Comparison of ENCODE assay signal across 11 cellular contexts in the genomic region with DNA sequence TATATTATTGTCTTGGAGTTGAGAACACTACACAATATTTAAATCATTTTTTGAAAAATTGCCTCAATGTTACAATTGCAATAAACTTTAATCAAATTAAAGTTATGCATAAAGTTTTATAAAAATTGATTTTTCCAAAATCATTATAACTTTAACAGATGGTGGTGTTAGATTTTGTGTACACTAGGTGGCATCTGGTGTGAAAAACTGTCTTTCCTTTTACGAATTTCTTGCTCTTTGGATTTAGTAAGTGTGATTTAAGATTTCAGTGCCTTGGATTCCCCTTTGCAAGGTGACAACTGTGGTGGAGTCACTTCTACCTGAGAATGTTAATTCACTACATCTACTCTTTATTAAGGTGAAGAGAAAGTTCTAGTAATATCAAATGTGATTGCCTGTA.
DNase-seq lines count a peak whose midpoint lies in the region; ATAC-seq, FAIRE-seq and TF ChIP-seq lines count a peak whose summit lies in the region.
"Had no signal": no experiment of that assay in that cellular context is flagged by ENCODE, and none has a peak within 500 bp of the region (broad histone marks: within the 10 kb centered on the region; RNA-seq: fewer than 3 reads in every experiment).

No MANE protein-coding gene starts in this region.

- TF ChIP-seq POLR2A in A549 (IDR thresholded peaks at IDR 0.05; ENCODE audit: low read length) (no peak), IMR-90 (IDR thresholded peaks at IDR 0.05; ENCODE audit: low read depth, low read length) (no peak), K562 (conservative IDR thresholded peaks at IDR 0.05) (no peak)

- H2AFZ ChIP-seq in IMR-90 (replicated peaks; ENCODE audit: low read length, poor library complexity) (no peak overlapping the region), K562 (ENCODE audit: low read depth, low read length) (no peak overlapping the region; the same call in 1 of the 2 replicates)

- H3K9me1 ChIP-seq in IMR-90 (ENCODE audit: insufficient read depth, low read length) (peaks cover 3% of the 10 kb centered on the region; the same call in 1 of the 2 replicates), K562 (ENCODE audit: control insufficient read depth, insufficient read depth, low read length) (no peaks in the 10 kb centered on the region)

- TF ChIP-seq EP300 in A549 (IDR thresholded peaks at IDR 0.05) (no peak), K562 (IDR thresholded peaks at IDR 0.05; ENCODE audit: low read length) (no peak)

- H3K23ac ChIP-seq in IMR-90 (ENCODE audit: low read depth, low read length) = no peak overlapping the region

- H3K4ac ChIP-seq in IMR-90 (ENCODE audit: low read depth, low read length) = no peak overlapping the region

- TF ChIP-seq RAD21 in A549 (conservative IDR thresholded peaks at IDR 0.05 in 1 of 2, IDR thresholded peaks at IDR 0.05 in 1 of 2) = peak; percentile 72 to 75
- TF ChIP-seq RAD21 in IMR-90 (IDR thresholded peaks at IDR 0.05; ENCODE audit: low read length) = no peak
- TF ChIP-seq RAD21 in K562 (CRISPR knock-in tag; conservative IDR thresholded peaks at IDR 0.05 in 1 of 2, IDR thresholded peaks at IDR 0.05 in 1 of 2) = peak; percentile 25 to 60; a peak in 3 of 4 replicates

- no peaks in the 10 kb centered on the region for H3K79me2 ChIP-seq in K562 (ENCODE audit: control insufficient read depth, insufficient read depth, low read length)

- no peak for ATAC-seq in A549
- ATAC-seq in IMR-90 (ENCODE audit: low read depth) = no peak
- no peak for ATAC-seq in K562
- no peak for ATAC-seq in GM18511 (IDR thresholded peaks at IDR 0.05; ENCODE audit: unreplicated experiment)
- no peak for ATAC-seq in CD8-positive, alpha-beta T cell
- ATAC-seq: WTC11 had no signal

- H3K27ac Mint-ChIP-seq in CD8-positive, alpha-beta T cell = no peak overlapping the region
- H3K27ac Mint-ChIP-seq: WTC11 had no signal

- H3K27ac ChIP-seq in A549 = peak overlapping the region; percentile 77 to 87; a peak in 5 of 6 replicates
- no peak overlapping the region for H3K27ac ChIP-seq in IMR-90 (ENCODE audit: insufficient read depth, low read length)
- no peak overlapping the region for H3K27ac ChIP-seq in K562 (ENCODE audit: extremely low read depth, low read depth, low read length)
- no peak overlapping the region for H3K27ac ChIP-seq in CD8-positive, alpha-beta T cell (ENCODE audit: low read depth, low read length)
- H3K27ac ChIP-seq: upper lobe of left lung had no signal

- H4K20me1 ChIP-seq in IMR-90 (ENCODE audit: insufficient read depth, low read length) = no peaks in the 10 kb centered on the region
- H4K20me1 ChIP-seq in K562 (replicated peaks; ENCODE audit: control insufficient read depth, insufficient read depth, low read length) = no peaks in the 10 kb centered on the region

- H3K36me3 ChIP-seq in IMR-90 (ENCODE audit: control insufficient read depth, insufficient read depth, low read length) = no peaks in the 10 kb centered on the region
- no peaks in the 10 kb centered on the region for H3K36me3 ChIP-seq in K562 (ENCODE audit: control insufficient read depth, insufficient read depth, low read length)
- H3K36me3 ChIP-seq in kidney epithelial cell (ENCODE audit: control insufficient read depth, insufficient read depth, low read length) = no peaks in the 10 kb centered on the region
- no peaks in the 10 kb centered on the region for H3K36me3 ChIP-seq in CD8-positive, alpha-beta T cell (ENCODE audit: insufficient read depth, low read length)
- H3K36me3 ChIP-seq: upper lobe of left lung had no signal

- TF ChIP-seq CTCF in A549 (IDR thresholded peaks at IDR 0.05) (peak; percentile 42), IMR-90 (conservative IDR thresholded peaks at IDR 0.05; ENCODE audit: low read depth, low read length) (peak; percentile 26; the same call in 1 of the 2 replicates), K562 (IDR thresholded peaks at IDR 0.05 in 2 of 3, conservative IDR thresholded peaks at IDR 0.05 in 1 of 3; ENCODE audit: insufficient read depth in 2 of 3, low read depth in 1 of 3, low read length in 3 of 3) (peak in 2 of 3 experiments; percentile 7 to 38; a peak in 3 of 6 replicates), kidney epithelial cell (IDR thresholded peaks at IDR 0.05; ENCODE audit: insufficient read depth, low read length, poor library complexity, severe bottlenecking) (peak; percentile 15)
- no peak for TF ChIP-seq CTCF in CD8-positive, alpha-beta T cell (IDR thresholded peaks at IDR 0.05)

- H3K4me1 Mint-ChIP-seq in CD8-positive, alpha-beta T cell (ENCODE audit: low read depth) = no peaks in the 10 kb centered on the region
- H3K4me1 Mint-ChIP-seq: WTC11 had no signal

- H3K9ac ChIP-seq in IMR-90 (ENCODE audit: low read depth, low read length) = no peak overlapping the region
- no peak overlapping the region for H3K9ac ChIP-seq in K562 (ENCODE audit: insufficient read depth in 1 of 2, low read depth in 2 of 2, low read length in 2 of 2)

- no peak overlapping the region for H4K5ac ChIP-seq in IMR-90 (ENCODE audit: low read depth, low read length)

- dilution Hi-C loops in IMR-90 (cut with HindIII; ENCODE audit: low sequenced_read_pairs, unreplicated experiment) = no loop called here

- H2AK9ac ChIP-seq in IMR-90 (replicated peaks; ENCODE audit: low read depth, low read length, poor library complexity) = no peak overlapping the region

- BruUV-seq in IMR-90 (replicated peaks; lab: Mats Ljungman, UMichigan) = no TSS peak
- no TSS peak for BruUV-seq in K562 (replicated peaks; lab: Mats Ljungman, UMichigan)

- H2AK5ac ChIP-seq in IMR-90 (ENCODE audit: low read depth, low read length) = no peak overlapping the region

- H2BK20ac ChIP-seq in IMR-90 (ENCODE audit: low read depth, low read length) = no peak overlapping the region; the same call in 1 of the 2 replicates

- H3K4me2 ChIP-seq in A549 = peak overlapping the region; percentile 35; the same call in 1 of the 3 replicates
- no peak overlapping the region for H3K4me2 ChIP-seq in IMR-90 (ENCODE audit: low read depth, low read length)
- H3K4me2 ChIP-seq in K562 (ENCODE audit: insufficient read depth, low read length) = no peak overlapping the region

- no peak overlapping the region for H3K4me3 ChIP-seq in A549
- H3K4me3 ChIP-seq in IMR-90 (ENCODE audit: insufficient read depth, low read depth, low read length) = no peak overlapping the region
- no peak overlapping the region for H3K4me3 ChIP-seq in K562
- no peak overlapping the region for H3K4me3 ChIP-seq in kidney epithelial cell (ENCODE audit: low read depth, low read length)
- no peak overlapping the region for H3K4me3 ChIP-seq in CD8-positive, alpha-beta T cell (ENCODE audit: low read depth, low read length)
- H3K4me3 ChIP-seq: upper lobe of left lung had no signal

- CTCF ChIA-PET in A549 (lab: Yijun Ruan, JAX) = interaction anchor here (1.6 kb wide), 1 partner anchor 139 kb away, joined by 6 read pairs; no protein-coding TSS in a partner anchor
- CTCF ChIA-PET in IMR-90 (lab: Yijun Ruan, JAX) = no interaction called here
- CTCF ChIA-PET in K562 (lab: Yijun Ruan, JAX; ENCODE audit: low intra/inter-chr PET ratio) = interaction anchor here (1.3 kb wide), 2 partner anchors 87 to 135 kb away, joined by 4 read pairs; no protein-coding TSS in a partner anchor
- CTCF ChIA-PET in CD8-positive, alpha-beta T cell (lab: Charles Lee) = no interaction called here

- H3K27me3 ChIP-seq in IMR-90 (ENCODE audit: control insufficient read depth, insufficient read depth, low read length) (no peaks in the 10 kb centered on the region), K562 (ENCODE audit: control insufficient read depth in 2 of 2, insufficient read depth in 2 of 2, low read length in 2 of 2) (no peaks in the 10 kb centered on the region), kidney epithelial cell (ENCODE audit: control insufficient read depth, insufficient read depth, low read length) (no peaks in the 10 kb centered on the region)
- no peaks in the 10 kb centered on the region for H3K27me3 ChIP-seq in CD8-positive, alpha-beta T cell (ENCODE audit: insufficient read depth, low read length)
- H3K27me3 ChIP-seq: upper lobe of left lung had no signal

- H3K36me3 Mint-ChIP-seq in CD8-positive, alpha-beta T cell = no peaks in the 10 kb centered on the region
- H3K36me3 Mint-ChIP-seq: WTC11 had no signal

- H4K8ac ChIP-seq in IMR-90 (ENCODE audit: low read depth in 2 of 2, low read length in 2 of 2) = no peak overlapping the region

- no peak overlapping the region for H2BK5ac ChIP-seq in IMR-90 (ENCODE audit: low read depth, low read length, poor library complexity, severe bottlenecking)

- WGBS in A549 (ENCODE audit: missing lambda C conversion rate) = 0% methylated on average over 1 of the region's 1 CpG
- WGBS in IMR-90 (ENCODE audit: extremely low coverage in 2 of 2, insufficient read length in 1 of 2), 2 experiments = no CpG with 5 or more reads among the region's 1 CpG
- whole genome bisulfite sequencing in K562 (ENCODE audit: insufficient coverage, low coverage, missing lambda C conversion rate) = 18% methylated on average over 1 of the region's 1 CpG

- H3K4me1 ChIP-seq in A549 = peaks cover 74% of the 10 kb centered on the region
- peaks cover 4% of the 10 kb centered on the region for H3K4me1 ChIP-seq in IMR-90 (ENCODE audit: control insufficient read depth, insufficient read depth, low read length)
- H3K4me1 ChIP-seq in K562 (replicated peaks in 1 of 2; ENCODE audit: control insufficient read depth in 2 of 2, insufficient read depth in 2 of 2, low read length in 2 of 2) = peaks cover 0 to 13% of the 10 kb centered on the region in 2 experiments; a peak in 2 of 5 replicates
- H3K4me1 ChIP-seq in CD8-positive, alpha-beta T cell (ENCODE audit: insufficient read depth, low read length) = no peaks in the 10 kb centered on the region

- H3K18ac ChIP-seq in IMR-90 (ENCODE audit: low read depth, low read length) = no peak overlapping the region

- POLR2A ChIA-PET in A549 (lab: Yijun Ruan, JAX) (no interaction called here), IMR-90 (lab: Charles Lee; ENCODE audit: unreplicated experiment) (no interaction called here), K562 (lab: Yijun Ruan, JAX) (no interaction called here)
- POLR2A ChIA-PET in CD8-positive, alpha-beta T cell (lab: Charles Lee) = no interaction called here

- no peak overlapping the region for H3K4me3 Mint-ChIP-seq in CD8-positive, alpha-beta T cell
- H3K4me3 Mint-ChIP-seq: WTC11 had no signal

- H3K9me3 Mint-ChIP-seq in CD8-positive, alpha-beta T cell = no peaks in the 10 kb centered on the region
- H3K9me3 Mint-ChIP-seq: WTC11 had no signal

- no peak overlapping the region for H2BK15ac ChIP-seq in IMR-90 (ENCODE audit: low read depth, low read length)

- no peak overlapping the region for H4K91ac ChIP-seq in IMR-90 (ENCODE audit: insufficient read depth, low read depth, low read length)

- H3K56ac ChIP-seq in IMR-90 (ENCODE audit: extremely low read depth, insufficient read depth, low read length) = no peak overlapping the region

- DNase-seq in A549 (ENCODE audit: low read depth in 1 of 2, low spot score in 1 of 2) (peak in 1 of 2 experiments; percentile 43), IMR-90 (no peak), K562 (ENCODE audit: extremely low read depth in 1 of 4, low spot score in 3 of 4) (no peak), kidney epithelial cell (ENCODE audit: low read depth) (no peak), NCI-H2081 (lab: John Stamatoyannopoulos, UW) (no peak), dedifferentiated amniotic fluid mesenchymal stem cell (ENCODE audit: extremely low spot score) (no peak)
- no peak for DNase-seq in CD8-positive, alpha-beta T cell
- DNase-seq: activated T-cell treated with anti-CD3 and anti-CD28 coated beads for 4 hours, upper lobe of left lung had no signal

- in situ Hi-C loops in IMR-90 (cut with MboI; ENCODE audit: low sequenced_read_pairs) = no loop called here
- in situ Hi-C loops in K562 (cut with MboI) = loop anchor here (10.0 kb wide), 3 partner anchors 128 to 222 kb away; no protein-coding TSS in a partner anchor

- no peak overlapping the region for H3K14ac ChIP-seq in IMR-90 (replicated peaks; ENCODE audit: low read depth, low read length)

- peaks cover 8% of the 10 kb centered on the region for H3K27me3 Mint-ChIP-seq in CD8-positive, alpha-beta T cell (ENCODE audit: low read depth)

- FAIRE-seq in A549 (lab: Jason Lieb, UNC) = no peak
- FAIRE-seq in K562 (lab: Jason Lieb, UNC) = no peak

- H3K9me3 ChIP-seq in A549 (0 out of 3 replicates have a peak, but pooled peaks cover 3% of the 10 kb centered on the region), IMR-90 (ENCODE audit: control insufficient read depth, insufficient read depth, low read length) (no peaks in the 10 kb centered on the region), K562 (replicated peaks; ENCODE audit: control insufficient read depth, insufficient read depth, low read depth, low read length) (no peaks in the 10 kb centered on the region)
- no peaks in the 10 kb centered on the region for H3K9me3 ChIP-seq in CD8-positive, alpha-beta T cell (ENCODE audit: low read length)
- H3K9me3 ChIP-seq: upper lobe of left lung had no signal

- no peak overlapping the region for H2BK120ac ChIP-seq in IMR-90 (ENCODE audit: low read depth, low read length)

- intact Hi-C loops in IMR-90 (cut with micrococcal nuclease) (no loop called here), K562 (cut with micrococcal nuclease) (loop anchor here (1.0 to 2.0 kb wide), 2 partner anchors 87 to 134 kb away; no protein-coding TSS in a partner anchor)
- intact Hi-C loops in CD8-positive, alpha-beta T cell (cut with DNase I, micrococcal nuclease) = no loop called here

- no peaks in the 10 kb centered on the region for H3K79me1 ChIP-seq in IMR-90 (ENCODE audit: low read depth in 1 of 2, low read length in 2 of 2)

Comparison
In these comparisons a context has a peak if more than half of its experiments do, and no peak if none do; other contexts are left out.
1. H3K27ac ChIP-seq: peak in A549 (2 of 2); none in IMR-90 (single experiment), K562 (single experiment) and CD8-positive, alpha-beta T cell (single experiment).
2. CTCF ChIA-PET loops: an anchor here in A549 (1.6 kb wide) and K562 (1.3 kb wide); none called in IMR-90 and CD8-positive, alpha-beta T cell.